ENCODE assay signal across 9 cellular contexts in genomic region chr6:85464260-85464644, GRCh38. TPM values are rescaled to one million over a fixed set of nuclear protein-coding genes. Genes with fewer than 3 reads are reported as not detected.
DNase-seq lines count a peak whose midpoint lies in the region; ATAC-seq, FAIRE-seq and TF ChIP-seq lines count a peak whose summit lies in the region.
"Had no signal": no experiment of that assay in that cellular context is flagged by ENCODE, and none has a peak within 500 bp of the region (broad histone marks: within the 10 kb centered on the region; RNA-seq: fewer than 3 reads in every experiment).

No MANE protein-coding gene starts in this region.

- no peak overlapping the region for H4K91ac ChIP-seq in H9 (ENCODE audit: insufficient read length, low read depth, low read length)

- no peak overlapping the region for H2BK12ac ChIP-seq in H9 (ENCODE audit: insufficient read length, low read depth, low read length)

- H3K27ac ChIP-seq in H9 (ENCODE audit: insufficient read length, low read depth, low read length): no peak overlapping the region
- H3K27ac ChIP-seq in endodermal cell (ENCODE audit: low read depth, low read length): no peak overlapping the region

- H3K4me3 Mint-ChIP-seq in H9 (no peak overlapping the region), endodermal cell (no peak overlapping the region)

- no peak for DNase-seq in H9
- DNase-seq in SW480 (ENCODE audit: low spot score): peak; percentile 78
- DNase-seq in endodermal cell: peak; percentile 29
- peak; percentile 61 for DNase-seq in stimulated activated CD4-positive, alpha-beta T cell treated with anti-CD3 and anti-CD28 coated beads, Interleukin-1b, Interleukin-23, amount 100 ng/mL, for 48 hours
- DNase-seq in D721Med (ENCODE audit: insufficient read length, low spot score): no peak
- no peak for DNase-seq in HUDEP-2 (lab: John Stamatoyannopoulos, UW; ENCODE audit: unreplicated experiment in 76 of 76)

- TF ChIP-seq CTCF in H9 (conservative IDR thresholded peaks at IDR 0.05): no peak
- no peak for TF ChIP-seq CTCF in endodermal cell (conservative IDR thresholded peaks at IDR 0.05)
- no peak for TF ChIP-seq CTCF in D721Med (IDR thresholded peaks at IDR 0.05; ENCODE audit: insufficient read depth, missing control alignments)

- no peak overlapping the region for H3K4me2 ChIP-seq in H9 (ENCODE audit: insufficient read depth, insufficient read length, low read length)

- H3K27ac Mint-ChIP-seq in H9 (no peak overlapping the region), endodermal cell (no peak overlapping the region)

- no peak overlapping the region for H3K4ac ChIP-seq in H9 (ENCODE audit: low read depth, low read length)

- ATAC-seq in HG02642 (IDR thresholded peaks at IDR 0.05; ENCODE audit: poor library complexity, unreplicated experiment): no peak
- ATAC-seq in GM18519 (IDR thresholded peaks at IDR 0.05; ENCODE audit: low FRiP score, unreplicated experiment): no peak

- H3K27me3 ChIP-seq in H9 (ENCODE audit: insufficient read depth, low read length): no peaks in the 10 kb centered on the region
- H3K27me3 ChIP-seq in endodermal cell (ENCODE audit: control insufficient read depth, insufficient read depth, low read length, poor library complexity, severe bottlenecking): no peaks in the 10 kb centered on the region

- H3K4me1 ChIP-seq in H9 (ENCODE audit: insufficient read depth, low read length) (peaks cover 6% of the 10 kb centered on the region; the same call in 1 of the 2 replicates), endodermal cell (ENCODE audit: control insufficient read depth, insufficient read depth, low read length) (no peaks in the 10 kb centered on the region)

- H3K9ac ChIP-seq in H9 (ENCODE audit: extremely low read depth, insufficient read length, low read length) (no peak overlapping the region), endodermal cell (ENCODE audit: extremely low read depth, low read length, poor library complexity, severe bottlenecking) (no peak overlapping the region)

- H3K56ac ChIP-seq in H9 (ENCODE audit: insufficient read length, low read depth, low read length): no peak overlapping the region

- no peak overlapping the region for H2BK120ac ChIP-seq in H9 (ENCODE audit: low read depth, low read length, poor library complexity, severe bottlenecking)

- no peaks in the 10 kb centered on the region for H3K36me3 ChIP-seq in endodermal cell (ENCODE audit: control insufficient read depth, insufficient read depth, low read length)

- no peak overlapping the region for H3K14ac ChIP-seq in H9 (ENCODE audit: insufficient read depth, low read length)

- no peak overlapping the region for H2BK20ac ChIP-seq in H9 (ENCODE audit: low read depth, low read length, poor library complexity, severe bottlenecking)

- H3T11ph ChIP-seq in H9 (ENCODE audit: low read length): no peak overlapping the region

- H2AK5ac ChIP-seq in H9 (ENCODE audit: insufficient read length, low read length): no peak overlapping the region

- no peaks in the 10 kb centered on the region for H3K36me3 Mint-ChIP-seq in H9 (ENCODE audit: insufficient read depth in 1 of 3, low read depth in 3 of 3)
- no peaks in the 10 kb centered on the region for H3K36me3 Mint-ChIP-seq in endodermal cell (ENCODE audit: low read depth)

- H3K23ac ChIP-seq in H9 (ENCODE audit: insufficient read length, low read depth, low read length): no peak overlapping the region

- peaks cover 9 to 14% of the 10 kb centered on the region in 2 experiments for H3K4me1 Mint-ChIP-seq in H9
- peaks cover 5% of the 10 kb centered on the region for H3K4me1 Mint-ChIP-seq in endodermal cell

- no peak overlapping the region for H2AFZ ChIP-seq in H9 (ENCODE audit: low read length)

- peak overlapping the region; percentile 32 for H4K8ac ChIP-seq in H9 (replicated peaks; ENCODE audit: insufficient read length, low read depth, low read length)

- no peaks in the 10 kb centered on the region for H3K27me3 Mint-ChIP-seq in H9 (ENCODE audit: low read depth)
- no peaks in the 10 kb centered on the region for H3K27me3 Mint-ChIP-seq in endodermal cell (ENCODE audit: insufficient read depth)

- WGBS in H9 (ENCODE audit: extremely low coverage, insufficient read length, low lambda C conversion rate): no CpG with 5 or more reads among the region's 4 CpGs
- 80 to 81% methylated on average over 1 to 4 of the region's 4 CpGs for WGBS in endodermal cell (ENCODE audit: insufficient coverage in 1 of 2, insufficient read length in 1 of 2), 2 experiments

- no peak overlapping the region for H2BK5ac ChIP-seq in H9 (ENCODE audit: insufficient read length, low read length)

- H4K5ac ChIP-seq in H9 (ENCODE audit: insufficient read length, low read depth, low read length): no peak overlapping the region

- no peak overlapping the region for H2BK15ac ChIP-seq in H9 (ENCODE audit: low read depth, low read length)

- H3K4me3 ChIP-seq in endodermal cell (ENCODE audit: low read length): no peak overlapping the region

- no peaks in the 10 kb centered on the region for H3K9me3 Mint-ChIP-seq in H9
- H3K9me3 Mint-ChIP-seq in endodermal cell: no peaks in the 10 kb centered on the region

- H3K9me3 ChIP-seq in H9 (ENCODE audit: control insufficient read depth, low read depth, low read length) (no peaks in the 10 kb centered on the region), endodermal cell (ENCODE audit: control insufficient read depth, low read length) (no peaks in the 10 kb centered on the region)

- H4K20me1 ChIP-seq in H9 (ENCODE audit: control insufficient read depth, insufficient read depth, insufficient read length): no peaks in the 10 kb centered on the region

- FAIRE-seq in D721Med (lab: Jason Lieb, UNC): no peak
- FAIRE-seq: islet of Langerhans had no signal

- no peaks in the 10 kb centered on the region for H3K79me1 ChIP-seq in H9 (ENCODE audit: insufficient read depth, low read depth, low read length, poor library complexity, severe bottlenecking)

- no peaks in the 10 kb centered on the region for H3K23me2 ChIP-seq in H9 (ENCODE audit: insufficient read length, low read depth, low read length, poor library complexity, severe bottlenecking)

- H3K79me2 ChIP-seq in H9 (ENCODE audit: insufficient read depth, low read length): no peaks in the 10 kb centered on the region

- H3K18ac ChIP-seq in H9 (ENCODE audit: insufficient read length, low read depth, low read length): no peak overlapping the region

RNA-seq across cellular contexts. Expression of gene NT5E, which starts 14.4 kb away (rescaled TPM):
- total RNA-seq in H9 (2021) (0.33 and 0.52 TPM in 2 replicates), endodermal cell (under 1 TPM; 0.33 to 0.75 TPM)
- 0.71 TPM for polyA plus RNA-seq in endodermal cell (2013, experiment 1 of 2)
- polyA plus RNA-seq in endodermal cell (2013, experiment 2 of 2): 1.6 TPM

Comparison
In these comparisons a context has a peak if more than half of its experiments do, and no peak if none do; other contexts are left out.
1. DNase-seq: peak in SW480 (single experiment), endodermal cell (single experiment) and stimulated activated CD4-positive, alpha-beta T cell treated with anti-CD3 and anti-CD28 coated beads, Interleukin-1b, Interleukin-23, amount 100 ng/mL, for 48 hours (single experiment); none in H9 (single experiment), D721Med (single experiment) and HUDEP-2 (0 of 76).